1 cellular context compared by ENCODE assay signal in genomic region chr2:85354286-85355072, GRCh38.
TF ChIP-seq lines count a peak whose summit lies in the region.

ELMOD3 (plus strand) TSS chr2:85354769; CDS start chr2:85357199, 2,430 bp downstream.
RETSAT (minus strand) TSS chr2:85354528; CDS start chr2:85354507, 21 bp downstream.

TF ChIP-seq in K562, 482 proteins besides CTCF, POLR2A, EP300 and RAD21 (continued from another document and continues in another):
- TF ChIP-seq, protein P1, sequence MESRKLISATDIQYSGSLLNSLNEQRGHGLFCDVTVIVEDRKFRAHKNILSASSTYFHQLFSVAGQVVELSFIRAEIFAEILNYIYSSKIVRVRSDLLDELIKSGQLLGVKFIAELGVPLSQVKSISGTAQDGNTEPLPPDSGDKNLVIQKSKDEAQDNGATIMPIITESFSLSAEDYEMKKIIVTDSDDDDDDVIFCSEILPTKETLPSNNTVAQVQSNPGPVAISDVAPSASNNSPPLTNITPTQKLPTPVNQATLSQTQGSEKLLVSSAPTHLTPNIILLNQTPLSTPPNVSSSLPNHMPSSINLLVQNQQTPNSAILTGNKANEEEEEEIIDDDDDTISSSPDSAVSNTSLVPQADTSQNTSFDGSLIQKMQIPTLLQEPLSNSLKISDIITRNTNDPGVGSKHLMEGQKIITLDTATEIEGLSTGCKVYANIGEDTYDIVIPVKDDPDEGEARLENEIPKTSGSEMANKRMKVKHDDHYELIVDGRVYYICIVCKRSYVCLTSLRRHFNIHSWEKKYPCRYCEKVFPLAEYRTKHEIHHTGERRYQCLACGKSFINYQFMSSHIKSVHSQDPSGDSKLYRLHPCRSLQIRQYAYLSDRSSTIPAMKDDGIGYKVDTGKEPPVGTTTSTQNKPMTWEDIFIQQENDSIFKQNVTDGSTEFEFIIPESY (CRISPR knock-in tag; IDR thresholded peaks at IDR 0.05), result no peak
- TF ChIP-seq ZNF444 (CRISPR knock-in tag; IDR thresholded peaks at IDR 0.05) (no peak), ZNF174 (CRISPR knock-in tag; IDR thresholded peaks at IDR 0.05) (no peak), ZNF436 (CRISPR knock-in tag; IDR thresholded peaks at IDR 0.05) (no peak), ZNF175 (CRISPR knock-in tag; IDR thresholded peaks at IDR 0.05; ENCODE audit: low read depth) (0 out of 2 replicates have a peak, but pooled peaks have one; percentile 42), ZNF263 (CRISPR knock-in tag; IDR thresholded peaks at IDR 0.05; ENCODE audit: borderline replicate concordance) (peak; percentile 15; the same call in 1 of the 2 replicates), YY1 (IDR thresholded peaks at IDR 0.05; ENCODE audit: borderline replicate concordance in 1 of 3, control insufficient read depth in 1 of 3, extremely low read depth in 1 of 3, insufficient read depth in 3 of 3, insufficient read length in 1 of 3, insufficient replicate concordance in 2 of 3, low read depth in 1 of 3, low read length in 2 of 3) (peak in 2 of 3 experiments; percentile 10 to 50), HDAC1 (IDR thresholded peaks at IDR 0.05) (peak in 1 of 2 experiments; percentile 46; a peak in 2 of 4 replicates), MYNN (IDR thresholded peaks at IDR 0.05) (peak; percentile 47), MYNN (CRISPR knock-in tag; IDR thresholded peaks at IDR 0.05) (no peak), ILF3 (IDR thresholded peaks at IDR 0.05; ENCODE audit: borderline replicate concordance) (no peak), CGGBP1 (CRISPR knock-in tag; IDR thresholded peaks at IDR 0.05) (no peak), PCBP1 (IDR thresholded peaks at IDR 0.05; ENCODE audit: low read depth, low read length, poor library complexity, severe bottlenecking) (no peak), SMARCA4 (IDR thresholded peaks at IDR 0.05) (0 out of 2 replicates have a peak, but pooled peaks have one; percentile 28), PHF21A (IDR thresholded peaks at IDR 0.05; ENCODE audit: borderline replicate concordance, low read depth) (peak; percentile 73; the same call in 1 of the 2 replicates), HES1 (IDR thresholded peaks at IDR 0.05; ENCODE audit: low read depth) (no peak), SMAD3 (CRISPR knock-in tag; conservative IDR thresholded peaks at IDR 0.05) (no peak), ARID1B (IDR thresholded peaks at IDR 0.05) (no peak), MCM5 (IDR thresholded peaks at IDR 0.05; ENCODE audit: low read depth) (no peak), CREBBP (IDR thresholded peaks at IDR 0.05; ENCODE audit: low read depth, low read length) (no peak), ZNF398 (CRISPR knock-in tag; IDR thresholded peaks at IDR 0.05) (no peak), FOXK1 (CRISPR knock-in tag; IDR thresholded peaks at IDR 0.05; ENCODE audit: borderline replicate concordance) (0 out of 2 replicates have a peak, but pooled peaks have one; percentile 16), HDAC6 (IDR thresholded peaks at IDR 0.05; ENCODE audit: low read depth, low read length) (no peak), ELF2 (CRISPR knock-in tag; IDR thresholded peaks at IDR 0.05) (no peak), CHD7 (IDR thresholded peaks at IDR 0.05; ENCODE audit: low read depth, low read length) (no peak), CEBPB (tag; IDR thresholded peaks at IDR 0.05) (no peak)
- TF ChIP-seq, protein P2, sequence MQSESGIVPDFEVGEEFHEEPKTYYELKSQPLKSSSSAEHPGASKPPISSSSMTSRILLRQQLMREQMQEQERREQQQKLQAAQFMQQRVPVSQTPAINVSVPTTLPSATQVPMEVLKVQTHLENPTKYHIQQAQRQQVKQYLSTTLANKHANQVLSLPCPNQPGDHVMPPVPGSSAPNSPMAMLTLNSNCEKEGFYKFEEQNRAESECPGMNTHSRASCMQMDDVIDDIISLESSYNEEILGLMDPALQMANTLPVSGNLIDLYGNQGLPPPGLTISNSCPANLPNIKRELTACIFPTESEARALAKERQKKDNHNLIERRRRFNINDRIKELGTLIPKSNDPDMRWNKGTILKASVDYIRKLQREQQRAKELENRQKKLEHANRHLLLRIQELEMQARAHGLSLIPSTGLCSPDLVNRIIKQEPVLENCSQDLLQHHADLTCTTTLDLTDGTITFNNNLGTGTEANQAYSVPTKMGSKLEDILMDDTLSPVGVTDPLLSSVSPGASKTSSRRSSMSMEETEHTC (IDR thresholded peaks at IDR 0.05), result no peak
